In the genomic region with DNA sequence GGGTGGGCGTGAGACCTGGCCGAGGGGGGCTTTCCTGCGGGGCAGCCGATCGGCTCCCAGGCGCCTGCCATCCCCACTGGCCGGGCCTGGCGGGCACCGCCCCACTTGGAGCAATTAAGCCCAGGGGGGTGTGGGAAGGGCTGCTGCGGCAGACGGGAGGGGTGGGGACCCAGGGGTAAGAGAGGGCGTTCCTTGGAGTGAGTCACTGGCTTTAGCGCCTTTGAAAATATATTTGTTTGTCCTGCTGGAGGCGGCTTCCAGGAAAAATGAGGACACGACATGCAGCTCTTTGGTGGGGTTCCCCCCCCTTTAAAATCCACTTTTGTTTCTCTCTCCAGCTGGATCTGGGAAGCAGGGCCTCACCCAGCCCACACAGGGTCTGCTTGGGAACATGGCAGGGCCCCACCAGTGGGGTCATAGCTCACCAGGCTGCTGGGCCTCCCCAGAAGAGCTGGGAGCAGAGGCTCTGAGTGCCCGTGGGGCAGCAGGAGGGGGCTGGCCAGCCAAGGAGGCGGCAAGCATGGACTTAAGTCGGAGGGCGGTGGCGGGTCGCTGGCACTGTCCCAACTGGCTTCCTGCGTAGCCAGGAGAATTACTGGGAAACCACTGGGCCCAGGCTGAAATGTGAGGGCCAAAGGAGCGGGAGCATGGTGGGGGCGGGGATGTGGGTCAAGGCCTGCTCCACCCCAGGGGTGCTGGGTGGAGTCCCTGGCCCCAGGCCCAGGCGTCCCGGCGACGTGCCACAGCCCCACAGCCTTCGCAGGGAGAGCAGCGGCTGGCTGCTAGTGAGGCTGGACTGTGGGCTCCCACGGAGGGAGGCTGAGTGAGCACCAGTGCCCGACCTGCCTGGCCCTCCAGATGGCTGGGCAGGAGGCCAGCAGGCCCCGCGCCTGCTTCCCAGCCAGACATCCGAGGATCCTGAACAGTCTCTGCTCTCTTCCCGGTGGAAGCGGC, we compare ENCODE assay signal across 8 cellular contexts.
DNase-seq lines count a peak whose midpoint lies in the region; ATAC-seq, FAIRE-seq and TF ChIP-seq lines count a peak whose summit lies in the region.

No MANE protein-coding gene starts in this region.

- intact Hi-C loops in Caco-2 (cut with micrococcal nuclease; ENCODE audit: unreplicated experiment), result no loop called here
- intact Hi-C loops in activated naive CD4-positive, alpha-beta T cell treated with anti-CD3 and anti-CD28 coated beads for 36 hours (cut with micrococcal nuclease), result no loop called here

- POLR2A ChIA-PET in Caco-2 (lab: Charles Lee), result no interaction called here

- peaks cover 6% of the 10 kb centered on the region; the same call in 1 of the 2 replicates for H3K4me1 ChIP-seq in Caco-2

- BruUV-seq in Caco-2 (replicated peaks; lab: Mats Ljungman, UMichigan), result no TSS peak

- DNase-seq in H7 (peak; percentile 77), RCC 7860 (ENCODE audit: low spot score) (peak; percentile 85), fibroblast of gingiva (ENCODE audit: low read depth) (peak; percentile 96), Caco-2 (no peak)
- no peak for DNase-seq in activated CD4-positive, alpha-beta T cell treated with anti-CD3 and anti-CD28 coated beads for 48 hours
- DNase-seq in activated naive CD4-positive, alpha-beta T cell treated with anti-CD3 and anti-CD28 coated beads for 36 hours, result no peak

- H3K9me3 Mint-ChIP-seq in nephron (no peaks in the 10 kb centered on the region), Caco-2 (ENCODE audit: unreplicated experiment) (no peaks in the 10 kb centered on the region)
- H3K9me3 Mint-ChIP-seq in activated naive CD4-positive, alpha-beta T cell treated with anti-CD3 and anti-CD28 coated beads for 36 hours, result no peaks in the 10 kb centered on the region

- TF ChIP-seq CTCF in nephron (IDR thresholded peaks at IDR 0.05; ENCODE audit: unreplicated experiment in 3 of 3) (no peak), Caco-2 (IDR thresholded peaks at IDR 0.05; ENCODE audit: insufficient read depth in 1 of 2, low read depth in 1 of 2, low read length in 1 of 2, severe bottlenecking in 1 of 2, unreplicated experiment in 1 of 2) (no peak)

- no peak overlapping the region for H3K4me3 Mint-ChIP-seq in nephron
- H3K4me3 Mint-ChIP-seq in Caco-2 (ENCODE audit: unreplicated experiment), result no peak overlapping the region
- no peak overlapping the region for H3K4me3 Mint-ChIP-seq in activated naive CD4-positive, alpha-beta T cell treated with anti-CD3 and anti-CD28 coated beads for 36 hours

- H3K9me3 ChIP-seq in Caco-2, result no peaks in the 10 kb centered on the region

- H3K27me3 ChIP-seq in H7 (ENCODE audit: control insufficient read depth, insufficient read depth, low read length) (no peaks in the 10 kb centered on the region), Caco-2 (replicated peaks; ENCODE audit: control insufficient read depth, insufficient read depth, low read length) (no peaks in the 10 kb centered on the region)

- peaks cover 78% of the 10 kb centered on the region for H3K4me1 Mint-ChIP-seq in nephron
- H3K4me1 Mint-ChIP-seq in Caco-2 (ENCODE audit: low read depth, unreplicated experiment), result no peaks in the 10 kb centered on the region
- no peaks in the 10 kb centered on the region for H3K4me1 Mint-ChIP-seq in activated naive CD4-positive, alpha-beta T cell treated with anti-CD3 and anti-CD28 coated beads for 36 hours (ENCODE audit: low read depth)

- peak overlapping the region; percentile 46 to 85 (median 80) for H3K27ac Mint-ChIP-seq in nephron
- H3K27ac Mint-ChIP-seq in Caco-2 (ENCODE audit: unreplicated experiment), result no peak overlapping the region
- no peak overlapping the region for H3K27ac Mint-ChIP-seq in activated naive CD4-positive, alpha-beta T cell treated with anti-CD3 and anti-CD28 coated beads for 36 hours

- CTCF ChIA-PET in Caco-2 (lab: Charles Lee), result no interaction called here
- CTCF ChIA-PET in activated naive CD4-positive, alpha-beta T cell treated with anti-CD3 and anti-CD28 coated beads for 36 hours (lab: Charles Lee), result no interaction called here

- ATAC-seq in HG03196 (IDR thresholded peaks at IDR 0.05; ENCODE audit: unreplicated experiment), result no peak

- H3K36me3 ChIP-seq in H7 (replicated peaks; ENCODE audit: control insufficient read depth, insufficient read depth, low read length) (peaks cover 24% of the 10 kb centered on the region), Caco-2 (ENCODE audit: control insufficient read depth, insufficient read depth, low read length) (peaks cover 5% of the 10 kb centered on the region)

- H3K4me3 ChIP-seq in H7 (ENCODE audit: insufficient read depth, low read depth, low read length) (no peak overlapping the region), Caco-2 (ENCODE audit: low read depth, low read length) (no peak overlapping the region)

- H3K36me3 Mint-ChIP-seq in nephron (ENCODE audit: low read depth), result peaks cover 57% of the 10 kb centered on the region
- peaks cover 48% of the 10 kb centered on the region for H3K36me3 Mint-ChIP-seq in Caco-2 (ENCODE audit: insufficient read depth, unreplicated experiment)
- H3K36me3 Mint-ChIP-seq in activated naive CD4-positive, alpha-beta T cell treated with anti-CD3 and anti-CD28 coated beads for 36 hours (ENCODE audit: low read depth), result peaks cover 21% of the 10 kb centered on the region

- FAIRE-seq in RCC 7860 (lab: Jason Lieb, UNC), result peak; percentile 89

- H3K27me3 Mint-ChIP-seq in nephron (ENCODE audit: low read depth), result no peaks in the 10 kb centered on the region
- H3K27me3 Mint-ChIP-seq in Caco-2 (ENCODE audit: insufficient read depth, unreplicated experiment), result no peaks in the 10 kb centered on the region
- no peaks in the 10 kb centered on the region for H3K27me3 Mint-ChIP-seq in activated naive CD4-positive, alpha-beta T cell treated with anti-CD3 and anti-CD28 coated beads for 36 hours (ENCODE audit: low read depth)

Comparison
In these comparisons a context has a peak if more than half of its experiments do, and no peak if none do; other contexts are left out.
1. DNase-seq: peak in H7 (single experiment), RCC 7860 (single experiment) and fibroblast of gingiva (single experiment); none in Caco-2 (0 of 2), activated CD4-positive, alpha-beta T cell treated with anti-CD3 and anti-CD28 coated beads for 48 hours (single experiment) and activated naive CD4-positive, alpha-beta T cell treated with anti-CD3 and anti-CD28 coated beads for 36 hours (single experiment).
2. H3K27ac Mint-ChIP-seq: peak in nephron (3 of 3); none in Caco-2 (single experiment) and activated naive CD4-positive, alpha-beta T cell treated with anti-CD3 and anti-CD28 coated beads for 36 hours (single experiment).